ENCODE assay signal across 10 cellular contexts in genomic region chr7:159027091-159027802, GRCh38.
DNase-seq lines count a peak whose midpoint lies in the region; ATAC-seq, FAIRE-seq and TF ChIP-seq lines count a peak whose summit lies in the region.
"Had no signal": no experiment of that assay in that cellular context is flagged by ENCODE, and none has a peak within 500 bp of the region (broad histone marks: within the 10 kb centered on the region; RNA-seq: fewer than 3 reads in every experiment).

No MANE protein-coding gene starts in this region.

- H3K27me3 Mint-ChIP-seq in activated T-cell treated with anti-CD3 and anti-CD28 coated beads, Interleukin-2, amount 50 U/mL, for 24 hours, result peaks cover 67% of the 10 kb centered on the region

- TF ChIP-seq CTCF in esophagus squamous epithelium (IDR thresholded peaks at IDR 0.05) (no peak), lower lobe of right lung (IDR thresholded peaks at IDR 0.05) (no peak)

- H3K4me3 ChIP-seq in esophagus squamous epithelium (peak overlapping the region in 3 of 4 donors; percentile 36 to 56 (median 42)), lower lobe of right lung (no peak overlapping the region)
- H3K4me3 ChIP-seq: left lung had no signal

- no peak for FAIRE-seq in urothelium cell line (lab: Jason Lieb, UNC)

- no peaks in the 10 kb centered on the region for H3K9me3 Mint-ChIP-seq in activated T-cell treated with anti-CD3 and anti-CD28 coated beads, Interleukin-2, amount 50 U/mL, for 24 hours
- H3K9me3 Mint-ChIP-seq: central memory CD8-positive, alpha-beta T cell had no signal

- H3K4me1 Mint-ChIP-seq in activated T-cell treated with anti-CD3 and anti-CD28 coated beads, Interleukin-2, amount 50 U/mL, for 24 hours (ENCODE audit: low read depth), result peaks cover 17% of the 10 kb centered on the region

- no peaks in the 10 kb centered on the region for H3K36me3 Mint-ChIP-seq in activated T-cell treated with anti-CD3 and anti-CD28 coated beads, Interleukin-2, amount 50 U/mL, for 24 hours (ENCODE audit: low read depth)

- peak overlapping the region in 3 of 4 donors; percentile 7 to 68 (median 59) for H3K27ac ChIP-seq in esophagus squamous epithelium
- H3K27ac ChIP-seq in lower lobe of right lung, result no peak overlapping the region
- H3K27ac ChIP-seq: left lung had no signal

- H3K9me3 ChIP-seq in esophagus squamous epithelium (no peaks in the 10 kb centered on the region), lower lobe of right lung (no peaks in the 10 kb centered on the region)
- H3K9me3 ChIP-seq: left lung had no signal

- no peak for ATAC-seq in lower lobe of right lung

- no peak overlapping the region for H3K4me3 Mint-ChIP-seq in activated T-cell treated with anti-CD3 and anti-CD28 coated beads, Interleukin-2, amount 50 U/mL, for 24 hours
- H3K4me3 Mint-ChIP-seq: central memory CD8-positive, alpha-beta T cell had no signal

- H3K36me3 ChIP-seq in esophagus squamous epithelium (no peaks in the 10 kb centered on the region), lower lobe of right lung (no peaks in the 10 kb centered on the region)
- H3K36me3 ChIP-seq: left lung had no signal

- TF ChIP-seq POLR2A in esophagus squamous epithelium (IDR thresholded peaks at IDR 0.05), result no peak

- DNase-seq in activated T-cell treated with anti-CD3 and anti-CD28 coated beads, Interleukin-2, amount 50 U/mL, for 24 hours, result peak; percentile 22
- no peak for DNase-seq in activated T-cell treated with anti-CD3 and anti-CD28 coated beads for 4 hours
- DNase-seq in NCI-H524 (lab: John Stamatoyannopoulos, UW), result peak; percentile 20 to 70
- no peak for DNase-seq in esophagus squamous epithelium (lab: John Stamatoyannopoulos, UW)
- DNase-seq in renal cortical epithelial cell (ENCODE audit: low read depth), result peak; percentile 45
- DNase-seq in lower lobe of right lung, result no peak
- no peak for DNase-seq in NCI-H1092 treated with DMSO at 0.1 percent for 48 hours (lab: John Stamatoyannopoulos, UW)
- DNase-seq in urothelium cell line (ENCODE audit: low spot score), result no peak

- WGBS in esophagus squamous epithelium, 2 donors, result 45 to 51% methylated on average over 17 to 21 of the region's 22 CpGs

- H3K4me1 ChIP-seq in esophagus squamous epithelium (peaks cover 0 to 35% (median 5%) of the 10 kb centered on the region in 3 donors), lower lobe of right lung (no peaks in the 10 kb centered on the region)

- intact Hi-C loops in esophagus squamous epithelium (cut with DNase I), result no loop called here
- intact Hi-C loops in lower lobe of right lung (cut with DNase I), result no loop called here

- H3K27me3 ChIP-seq in esophagus squamous epithelium, result peaks cover 0 to 46% (median 0%) of the 10 kb centered on the region in 4 donors
- peaks cover 23% of the 10 kb centered on the region for H3K27me3 ChIP-seq in lower lobe of right lung (ENCODE audit: low read depth)

- no peak overlapping the region for H3K27ac Mint-ChIP-seq in activated T-cell treated with anti-CD3 and anti-CD28 coated beads, Interleukin-2, amount 50 U/mL, for 24 hours

Comparison
In these comparisons a context has a peak if more than half of its experiments do, and no peak if none do; other contexts are left out.
1. DNase-seq: peak in activated T-cell treated with anti-CD3 and anti-CD28 coated beads, Interleukin-2, amount 50 U/mL, for 24 hours (single experiment), NCI-H524 (2 of 2) and renal cortical epithelial cell (single experiment); none in activated T-cell treated with anti-CD3 and anti-CD28 coated beads for 4 hours (single experiment), esophagus squamous epithelium (single experiment), lower lobe of right lung (single experiment), NCI-H1092 treated with DMSO at 0.1 percent for 48 hours (single experiment) and urothelium cell line (single experiment).